33 cellular contexts compared by ENCODE assay signal in the genomic region with DNA sequence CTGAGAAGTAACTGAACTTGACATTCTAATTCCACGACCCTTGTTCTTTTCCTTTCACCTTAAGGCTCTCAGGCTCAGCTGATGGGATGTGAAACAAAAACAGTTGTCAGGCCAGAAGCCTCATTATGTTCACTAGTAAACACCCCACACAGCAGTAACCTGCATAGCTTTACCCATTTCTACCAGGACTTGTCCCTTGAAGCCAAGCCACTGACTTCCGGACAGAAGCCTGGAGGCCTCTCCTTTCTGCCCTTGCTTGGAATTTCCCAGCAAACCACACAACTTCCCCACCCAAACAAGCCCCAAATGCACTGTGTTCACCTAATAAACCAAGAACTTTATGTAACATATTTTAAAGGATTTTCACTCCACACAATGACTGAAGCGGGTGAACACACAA. TPM values are rescaled to one million over a fixed set of nuclear protein-coding genes. Genes with fewer than 3 reads are reported as not detected.
DNase-seq lines count a peak whose midpoint lies in the region; ATAC-seq and TF ChIP-seq lines count a peak whose summit lies in the region.
"Had no signal": no experiment of that assay in that cellular context is flagged by ENCODE, and none has a peak within 500 bp of the region (broad histone marks: within the 10 kb centered on the region; RNA-seq: fewer than 3 reads in every experiment).

No MANE protein-coding gene starts in this region.

- H2BK12ac ChIP-seq in mesenchymal stem cell (ENCODE audit: low read length in 2 of 2) = no peak overlapping the region

- peaks cover 3% of the 10 kb centered on the region for H3K27me3 ChIP-seq in ascending aorta
- H3K27me3 ChIP-seq in mesenchymal stem cell (ENCODE audit: control insufficient read depth in 1 of 2, insufficient read depth in 1 of 2, low read length in 2 of 2) = no peaks in the 10 kb centered on the region
- no peaks in the 10 kb centered on the region for H3K27me3 ChIP-seq in skeletal muscle satellite cell (ENCODE audit: control insufficient read depth, insufficient read depth, low read length)
- no peaks in the 10 kb centered on the region for H3K27me3 ChIP-seq in MG63
- H3K27me3 ChIP-seq: cardiac muscle cell, colonic mucosa, neutrophil, uterus had no signal

- H3K9me3 Mint-ChIP-seq in activated naive CD4-positive, alpha-beta T cell treated with anti-CD3 and anti-CD28 coated beads, Interleukin-2, amount 10 ng/mL, durations not matched to agents 7 days and 5 days = no peaks in the 10 kb centered on the region
- H3K9me3 Mint-ChIP-seq: activated naive CD4-positive, alpha-beta T cell treated with anti-CD3 and anti-CD28 coated beads, Interleukin-2, amount 50 U/mL, for 72 hours; activated T-helper 17 cell treated with anti-CD3 and anti-CD28 coated beads, Interleukin-2, amount 50 U/mL, for 72 hours; stimulated activated naive B cell treated with anti-CD40 and anti-IgM and Interleukin-4, amounts not matched to agents 10 μg/mL and 1 μg/mL and 100 μg/mL, for 72 hours had no signal

- no peak overlapping the region for H2AFZ ChIP-seq in mesenchymal stem cell (ENCODE audit: low read depth, low read length)

- H3K9me3 ChIP-seq in ascending aorta = no peaks in the 10 kb centered on the region
- no peaks in the 10 kb centered on the region for H3K9me3 ChIP-seq in mesenchymal stem cell (ENCODE audit: control insufficient read depth, low read length)
- H3K9me3 ChIP-seq in skeletal muscle satellite cell (replicated peaks; ENCODE audit: low read length) = no peaks in the 10 kb centered on the region
- no peaks in the 10 kb centered on the region for H3K9me3 ChIP-seq in MG63
- H3K9me3 ChIP-seq: Caco-2, colonic mucosa, neutrophil, psoas muscle, thoracic aorta, uterus had no signal

- no peak overlapping the region for H2BK5ac ChIP-seq in mesenchymal stem cell (ENCODE audit: low read depth, low read length, poor library complexity, severe bottlenecking)

- H3K4ac ChIP-seq in mesenchymal stem cell (ENCODE audit: low read depth in 1 of 2, low read length in 2 of 2) = no peak overlapping the region

- H3K9ac ChIP-seq in mesenchymal stem cell (ENCODE audit: low read length) (no peak overlapping the region), skeletal muscle satellite cell (ENCODE audit: low read depth, low read length) (peak overlapping the region; percentile 32)

- H3K18ac ChIP-seq in mesenchymal stem cell (ENCODE audit: low read depth in 1 of 2, low read length in 2 of 2) = no peak overlapping the region

- CTCF ChIA-PET in activated naive CD4-positive, alpha-beta T cell treated with anti-CD3 and anti-CD28 coated beads, Interleukin-2, amount 10 ng/mL, durations not matched to agents 7 days and 5 days (lab: Charles Lee) = no interaction called here

- H3K27ac Mint-ChIP-seq in activated naive CD4-positive, alpha-beta T cell treated with anti-CD3 and anti-CD28 coated beads, Interleukin-2, amount 10 ng/mL, durations not matched to agents 7 days and 5 days = no peak overlapping the region
- H3K27ac Mint-ChIP-seq: activated naive CD4-positive, alpha-beta T cell treated with anti-CD3 and anti-CD28 coated beads, Interleukin-2, amount 50 U/mL, for 72 hours; activated T-helper 17 cell treated with anti-CD3 and anti-CD28 coated beads, Interleukin-2, amount 50 U/mL, for 72 hours; stimulated activated naive B cell treated with anti-CD40 and anti-IgM and Interleukin-4, amounts not matched to agents 10 μg/mL and 1 μg/mL and 100 μg/mL, for 72 hours had no signal

- no peak overlapping the region for H3K4me3 Mint-ChIP-seq in activated naive CD4-positive, alpha-beta T cell treated with anti-CD3 and anti-CD28 coated beads, Interleukin-2, amount 10 ng/mL, durations not matched to agents 7 days and 5 days
- H3K4me3 Mint-ChIP-seq: activated T-helper 17 cell treated with anti-CD3 and anti-CD28 coated beads, Interleukin-2, amount 50 U/mL, for 72 hours; CD14-positive monocyte; stimulated activated naive B cell treated with anti-CD40 and anti-IgM and Interleukin-4, amounts not matched to agents 10 μg/mL and 1 μg/mL and 100 μg/mL, for 72 hours had no signal

- no peaks in the 10 kb centered on the region for H3K36me3 Mint-ChIP-seq in activated naive CD4-positive, alpha-beta T cell treated with anti-CD3 and anti-CD28 coated beads, Interleukin-2, amount 10 ng/mL, durations not matched to agents 7 days and 5 days
- H3K36me3 Mint-ChIP-seq: activated naive CD4-positive, alpha-beta T cell treated with anti-CD3 and anti-CD28 coated beads, Interleukin-2, amount 50 U/mL, for 72 hours; CD14-positive monocyte; stimulated activated naive B cell treated with anti-CD40 and anti-IgM and Interleukin-4, amounts not matched to agents 10 μg/mL and 1 μg/mL and 100 μg/mL, for 72 hours had no signal

- H3K4me1 ChIP-seq in ascending aorta (peaks cover 0 to 47% of the 10 kb centered on the region in 2 donors), mesenchymal stem cell (ENCODE audit: control insufficient read depth, insufficient read depth, low read depth, low read length) (no peaks in the 10 kb centered on the region), skeletal muscle satellite cell (ENCODE audit: control insufficient read depth, insufficient read depth, low read length) (peaks cover 21% of the 10 kb centered on the region)
- H3K4me1 ChIP-seq: Caco-2, colonic mucosa, psoas muscle, uterus had no signal

- ATAC-seq in omental fat pad (ENCODE audit: low FRiP score) = no peak
- ATAC-seq: activated naive CD4-positive, alpha-beta T cell treated with anti-CD3 and anti-CD28 coated beads, Interleukin-2, amount 50 U/mL, for 72 hours; activated T-helper 17 cell treated with anti-CD3 and anti-CD28 coated beads, Interleukin-2, amount 50 U/mL, for 72 hours; left lobe of liver; psoas muscle; stimulated activated naive B cell treated with anti-CD40 and anti-IgM and Interleukin-4, amounts not matched to agents 10 μg/mL and 1 μg/mL and 100 μg/mL, for 72 hours had no signal

- H3K27ac ChIP-seq in ascending aorta (peak overlapping the region; percentile 70 to 73), mesenchymal stem cell (ENCODE audit: low read length, poor library complexity, severe bottlenecking) (peak overlapping the region; percentile 1)
- H3K27ac ChIP-seq: cardiac muscle cell, neutrophil, psoas muscle, skin epidermis, WERI-Rb-1 had no signal

- no peak overlapping the region for H2BK120ac ChIP-seq in mesenchymal stem cell (ENCODE audit: low read depth, low read length)

- WGBS in mesenchymal stem cell = 86% methylated on average over 2 of the region's 3 CpGs

- H4K8ac ChIP-seq in mesenchymal stem cell (ENCODE audit: low read length) = no peak overlapping the region

- H3K27me3 Mint-ChIP-seq in activated naive CD4-positive, alpha-beta T cell treated with anti-CD3 and anti-CD28 coated beads, Interleukin-2, amount 10 ng/mL, durations not matched to agents 7 days and 5 days = no peaks in the 10 kb centered on the region
- H3K27me3 Mint-ChIP-seq: activated T-helper 17 cell treated with anti-CD3 and anti-CD28 coated beads, Interleukin-2, amount 50 U/mL, for 72 hours had no signal

- H4K91ac ChIP-seq in mesenchymal stem cell (ENCODE audit: low read length) = no peak overlapping the region

- no peaks in the 10 kb centered on the region for H3K4me1 Mint-ChIP-seq in activated naive CD4-positive, alpha-beta T cell treated with anti-CD3 and anti-CD28 coated beads, Interleukin-2, amount 10 ng/mL, durations not matched to agents 7 days and 5 days
- H3K4me1 Mint-ChIP-seq: activated T-helper 17 cell treated with anti-CD3 and anti-CD28 coated beads, Interleukin-2, amount 50 U/mL, for 72 hours; CD14-positive monocyte; stimulated activated naive B cell treated with anti-CD40 and anti-IgM and Interleukin-4, amounts not matched to agents 10 μg/mL and 1 μg/mL and 100 μg/mL, for 72 hours had no signal

- no peak overlapping the region for H3K23ac ChIP-seq in mesenchymal stem cell (ENCODE audit: low read length in 2 of 2)

- DNase-seq in GM12865 (ENCODE audit: low read depth) (peak; percentile 52), ascending aorta (ENCODE audit: low spot score in 2 of 2) (no peak), mesenchymal stem cell (no peak), omental fat pad (ENCODE audit: low spot score) (no peak), occipital lobe (lab: John Stamatoyannopoulos, UW) (no peak), MG63 (no peak)
- no peak for DNase-seq in activated naive CD4-positive, alpha-beta T cell treated with anti-CD3 and anti-CD28 coated beads, Interleukin-2, amount 10 ng/mL, durations not matched to agents 7 days and 5 days
- DNase-seq: activated CD4-positive, alpha-beta T cell treated with anti-CD3 and anti-CD28 coated beads for 48 hours; aorta; Caco-2; colonic mucosa; DMS53; effector CD8-positive, alpha-beta T cell; GDM1; NCI-H1105; NCI-H2029; NCI-H69; psoas muscle; SIG-M5; stimulated activated naive B cell treated with anti-CD40 and anti-IgM and Interleukin-4, amounts not matched to agents 10 μg/mL and 1 μg/mL and 100 μg/mL, for 72 hours; SW 1271; T-helper 9 cell; uterus; WERI-Rb-1 had no signal

- no peaks in the 10 kb centered on the region for H3K79me1 ChIP-seq in mesenchymal stem cell (replicated peaks; ENCODE audit: low read length, poor library complexity, severe bottlenecking)

- intact Hi-C loops in ascending aorta (cut with DNase I) = no loop called here

- H3K4me3 ChIP-seq in GM12865 (ENCODE audit: low read depth, low read length) = no peak overlapping the region
- no peak overlapping the region for H3K4me3 ChIP-seq in ascending aorta
- no peak overlapping the region for H3K4me3 ChIP-seq in mesenchymal stem cell (ENCODE audit: insufficient read depth in 1 of 2, low read depth in 1 of 2, low read length in 2 of 2)
- no peak overlapping the region for H3K4me3 ChIP-seq in skeletal muscle satellite cell (ENCODE audit: low read length)
- H3K4me3 ChIP-seq in MG63 = no peak overlapping the region
- H3K4me3 ChIP-seq: cardiac muscle cell, colonic mucosa, psoas muscle, skin epidermis, uterus had no signal

- no peak overlapping the region for H3K4me2 ChIP-seq in mesenchymal stem cell (ENCODE audit: low read length, poor library complexity, severe bottlenecking)
- no peak overlapping the region for H3K4me2 ChIP-seq in skeletal muscle satellite cell (ENCODE audit: low read length)

- H3K14ac ChIP-seq in mesenchymal stem cell (ENCODE audit: low read length in 2 of 2) = no peak overlapping the region

- H3K36me3 ChIP-seq in ascending aorta (peaks cover 3 to 13% of the 10 kb centered on the region in 2 donors), mesenchymal stem cell (ENCODE audit: control insufficient read depth in 1 of 2, insufficient read depth in 2 of 2, low read depth in 1 of 2, low read length in 2 of 2) (peaks cover 0 to 15% of the 10 kb centered on the region in 2 experiments), skeletal muscle satellite cell (ENCODE audit: insufficient read depth, low read length) (no peaks in the 10 kb centered on the region), MG63 (no peaks in the 10 kb centered on the region)
- H3K36me3 ChIP-seq: cardiac muscle cell, colonic mucosa, neutrophil, uterus, WERI-Rb-1 had no signal

- no peak for TF ChIP-seq CTCF in GM12865 (IDR thresholded peaks at IDR 0.05; ENCODE audit: insufficient read depth, low read depth, low read length, missing control alignments)
- TF ChIP-seq CTCF in ascending aorta (IDR thresholded peaks at IDR 0.05) = no peak
- TF ChIP-seq CTCF in omental fat pad (IDR thresholded peaks at IDR 0.05) = no peak

- no peak overlapping the region for H2BK15ac ChIP-seq in mesenchymal stem cell (ENCODE audit: low read depth, poor library complexity, severe bottlenecking)

- H2AK5ac ChIP-seq in mesenchymal stem cell (ENCODE audit: low read length, severe bottlenecking) = no peak overlapping the region

RNA-seq across cellular contexts. Expression of gene PRUNE2, which starts 19.6 kb away (rescaled TPM):
- 200 TPM for total RNA-seq in ascending aorta
- polyA plus RNA-seq in mesenchymal stem cell (2013, experiment 1 of 2) = 0.72 TPM
- 0.73 TPM for polyA plus RNA-seq in mesenchymal stem cell (2013, experiment 2 of 2)
- total RNA-seq in skeletal muscle satellite cell (2012; rRNA removed) = 31.7 and 34.5 TPM in 2 replicates
- 10 to 100 TPM in 3 of 4 donors, 1 to 10 TPM in 1; 3.1 to 13.4 (median 12.0) TPM for total RNA-seq in omental fat pad
- total RNA-seq in occipital lobe = 13.4 TPM
- total RNA-seq in MG63 (2014; rRNA removed; shearing (Covaris generic); ENCODE audit: low replicate concordance) = 2.7 and 24.2 TPM in 2 replicates
